In genomic region chr12:121345151-121345810, GRCh38 we compare ENCODE assay signal across 25 cellular contexts. TPM values are rescaled to one million over a fixed set of nuclear protein-coding genes. Genes with fewer than 3 reads are reported as not detected.
DNase-seq lines count a peak whose midpoint lies in the region; ATAC-seq and TF ChIP-seq lines count a peak whose summit lies in the region.
"Had no signal": no experiment of that assay in that cellular context is flagged by ENCODE, and none has a peak within 500 bp of the region (broad histone marks: within the 10 kb centered on the region; RNA-seq: fewer than 3 reads in every experiment).

No MANE protein-coding gene starts in this region.

- CTCF ChIA-PET in activated CD8-positive, alpha-beta T cell treated with anti-CD3 and anti-CD28 coated beads for 36 hours (lab: Charles Lee) = interaction anchor here (3.1 kb wide), 1 partner anchor 10 kb away, joined by 19 read pairs; no protein-coding TSS in a partner anchor
- CTCF ChIA-PET in activated CD8-positive, alpha-beta T cell treated with anti-CD3 and anti-CD28 coated beads, Interleukin-2, amount 10 ng/mL, durations not matched to agents 7 days and 5 days (lab: Charles Lee) = interaction anchor here (0.7 to 5.1 kb wide), 2 partner anchors 11 to 1587 kb away, joined by 3 to 31 read pairs; no protein-coding TSS in a partner anchor
- CTCF ChIA-PET in activated CD4-positive, alpha-beta memory T cell treated with anti-CD3 and anti-CD28 coated beads for 36 hours (lab: Charles Lee) = interaction anchor here (0.8 kb wide), 1 partner anchor 10 kb away, joined by 4 read pairs; no protein-coding TSS in a partner anchor
- CTCF ChIA-PET in CD4-positive, alpha-beta T cell (lab: Charles Lee) = no interaction called here

- H3K9me3 ChIP-seq in CD4-positive, alpha-beta T cell (ENCODE audit: control insufficient read depth, low read length) = no peaks in the 10 kb centered on the region
- H3K9me3 ChIP-seq: adrenal gland; BLaER1 treated with 17β-estradiol and CSF1 and Interleukin-3, amounts not matched to agents 10 nM and 100 nM; gastroesophageal sphincter; left ventricle myocardium inferior; neutrophil; right atrium auricular region; upper lobe of left lung had no signal

- H3K36me3 Mint-ChIP-seq in activated CD8-positive, alpha-beta T cell treated with anti-CD3 and anti-CD28 coated beads for 36 hours (ENCODE audit: low read depth) = peaks cover 30% of the 10 kb centered on the region
- H3K36me3 Mint-ChIP-seq in activated CD8-positive, alpha-beta T cell treated with anti-CD3 and anti-CD28 coated beads, Interleukin-2, amount 10 ng/mL, durations not matched to agents 7 days and 5 days (ENCODE audit: low read depth) = peaks cover 53% of the 10 kb centered on the region
- peaks cover 38% of the 10 kb centered on the region for H3K36me3 Mint-ChIP-seq in activated CD4-positive, alpha-beta memory T cell treated with anti-CD3 and anti-CD28 coated beads for 36 hours
- peaks cover 72% of the 10 kb centered on the region for H3K36me3 Mint-ChIP-seq in stimulated activated effector memory CD8-positive, alpha-beta T cell treated with anti-CD3 and anti-CD28 coated beads, Interleukin-12 subunit alpha, Interleukin-12 subunit beta, amount 100 ng/mL, for 72 hours
- H3K36me3 Mint-ChIP-seq in CD4-positive, alpha-beta T cell (ENCODE audit: low read depth) = peaks cover 77% of the 10 kb centered on the region

- intact Hi-C loops in activated CD8-positive, alpha-beta T cell treated with anti-CD3 and anti-CD28 coated beads for 36 hours (cut with micrococcal nuclease) = no loop called here
- intact Hi-C loops in activated CD4-positive, alpha-beta memory T cell treated with anti-CD3 and anti-CD28 coated beads for 36 hours (cut with micrococcal nuclease) = no loop called here
- intact Hi-C loops in CD4-positive, alpha-beta T cell (cut with DNase I, micrococcal nuclease) = no loop called here

- ATAC-seq in activated CD8-positive, alpha-beta T cell treated with anti-CD3 and anti-CD28 coated beads for 36 hours = no peak
- no peak for ATAC-seq in activated CD8-positive, alpha-beta T cell treated with anti-CD3 and anti-CD28 coated beads, Interleukin-2, amount 10 ng/mL, durations not matched to agents 7 days and 5 days
- ATAC-seq in stimulated activated effector memory CD8-positive, alpha-beta T cell treated with anti-CD3 and anti-CD28 coated beads, Interleukin-12 subunit alpha, Interleukin-12 subunit beta, amount 100 ng/mL, for 72 hours = no peak
- ATAC-seq in CD4-positive, alpha-beta T cell (ENCODE audit: poor library complexity) = no peak
- ATAC-seq in GM19351 (IDR thresholded peaks at IDR 0.05; ENCODE audit: unreplicated experiment) = no peak
- no peak for ATAC-seq in HG03571 (IDR thresholded peaks at IDR 0.05; ENCODE audit: unreplicated experiment)
- ATAC-seq: gastroesophageal sphincter; stimulated activated naive B cell treated with anti-CD40 and anti-IgM and Interleukin-4, amounts not matched to agents 10 μg/mL and 1 μg/mL and 100 μg/mL, for 72 hours had no signal

- peak overlapping the region; percentile 22 for H3K27ac Mint-ChIP-seq in activated CD8-positive, alpha-beta T cell treated with anti-CD3 and anti-CD28 coated beads for 36 hours
- H3K27ac Mint-ChIP-seq in activated CD8-positive, alpha-beta T cell treated with anti-CD3 and anti-CD28 coated beads, Interleukin-2, amount 10 ng/mL, durations not matched to agents 7 days and 5 days = no peak overlapping the region
- peak overlapping the region; percentile 20 for H3K27ac Mint-ChIP-seq in activated CD4-positive, alpha-beta memory T cell treated with anti-CD3 and anti-CD28 coated beads for 36 hours
- peak overlapping the region; percentile 19 for H3K27ac Mint-ChIP-seq in stimulated activated effector memory CD8-positive, alpha-beta T cell treated with anti-CD3 and anti-CD28 coated beads, Interleukin-12 subunit alpha, Interleukin-12 subunit beta, amount 100 ng/mL, for 72 hours
- no peak overlapping the region for H3K27ac Mint-ChIP-seq in CD4-positive, alpha-beta T cell
- H3K27ac Mint-ChIP-seq: IgD-negative memory B cell; stimulated activated naive B cell treated with anti-CD40 and anti-IgM and Interleukin-4, amounts not matched to agents 10 μg/mL and 1 μg/mL and 100 μg/mL, for 72 hours had no signal

- no peaks in the 10 kb centered on the region for H3K9me3 Mint-ChIP-seq in activated CD8-positive, alpha-beta T cell treated with anti-CD3 and anti-CD28 coated beads for 36 hours
- H3K9me3 Mint-ChIP-seq in activated CD8-positive, alpha-beta T cell treated with anti-CD3 and anti-CD28 coated beads, Interleukin-2, amount 10 ng/mL, durations not matched to agents 7 days and 5 days (ENCODE audit: insufficient read depth) = no peaks in the 10 kb centered on the region
- no peaks in the 10 kb centered on the region for H3K9me3 Mint-ChIP-seq in activated CD4-positive, alpha-beta memory T cell treated with anti-CD3 and anti-CD28 coated beads for 36 hours
- H3K9me3 Mint-ChIP-seq in stimulated activated effector memory CD8-positive, alpha-beta T cell treated with anti-CD3 and anti-CD28 coated beads, Interleukin-12 subunit alpha, Interleukin-12 subunit beta, amount 100 ng/mL, for 72 hours = no peaks in the 10 kb centered on the region
- no peaks in the 10 kb centered on the region for H3K9me3 Mint-ChIP-seq in CD4-positive, alpha-beta T cell
- H3K9me3 Mint-ChIP-seq: IgD-negative memory B cell; stimulated activated naive B cell treated with anti-CD40 and anti-IgM and Interleukin-4, amounts not matched to agents 10 μg/mL and 1 μg/mL and 100 μg/mL, for 72 hours had no signal

- H3K27me3 Mint-ChIP-seq in activated CD8-positive, alpha-beta T cell treated with anti-CD3 and anti-CD28 coated beads for 36 hours = no peaks in the 10 kb centered on the region
- H3K27me3 Mint-ChIP-seq in activated CD8-positive, alpha-beta T cell treated with anti-CD3 and anti-CD28 coated beads, Interleukin-2, amount 10 ng/mL, durations not matched to agents 7 days and 5 days (ENCODE audit: low read depth) = no peaks in the 10 kb centered on the region
- no peaks in the 10 kb centered on the region for H3K27me3 Mint-ChIP-seq in activated CD4-positive, alpha-beta memory T cell treated with anti-CD3 and anti-CD28 coated beads for 36 hours
- H3K27me3 Mint-ChIP-seq in CD4-positive, alpha-beta T cell = no peaks in the 10 kb centered on the region
- H3K27me3 Mint-ChIP-seq: IgD-negative memory B cell; stimulated activated naive B cell treated with anti-CD40 and anti-IgM and Interleukin-4, amounts not matched to agents 10 μg/mL and 1 μg/mL and 100 μg/mL, for 72 hours had no signal

- H3K27ac ChIP-seq in CD4-positive, alpha-beta T cell (ENCODE audit: low read depth, low read length) = no peak overlapping the region
- H3K27ac ChIP-seq: adrenal gland; BLaER1 treated with 17β-estradiol and CSF1 and Interleukin-3, amounts not matched to agents 10 nM and 100 nM; gastroesophageal sphincter; left ventricle myocardium inferior; neutrophil; right atrium auricular region; upper lobe of left lung had no signal

- POLR2A ChIA-PET in activated CD8-positive, alpha-beta T cell treated with anti-CD3 and anti-CD28 coated beads for 36 hours (lab: Charles Lee) = no interaction called here
- POLR2A ChIA-PET in activated CD8-positive, alpha-beta T cell treated with anti-CD3 and anti-CD28 coated beads, Interleukin-2, amount 10 ng/mL, durations not matched to agents 7 days and 5 days (lab: Charles Lee) = no interaction called here
- POLR2A ChIA-PET in activated CD4-positive, alpha-beta memory T cell treated with anti-CD3 and anti-CD28 coated beads for 36 hours (lab: Charles Lee) = no interaction called here
- POLR2A ChIA-PET in CD4-positive, alpha-beta T cell (lab: Charles Lee) = no interaction called here

- no peak for TF ChIP-seq CTCF in activated CD8-positive, alpha-beta T cell treated with anti-CD3 and anti-CD28 coated beads for 36 hours (IDR thresholded peaks at IDR 0.05)
- no peak for TF ChIP-seq CTCF in CD4-positive, alpha-beta T cell (IDR thresholded peaks at IDR 0.05)

- peaks cover 16% of the 10 kb centered on the region for H3K4me1 Mint-ChIP-seq in activated CD8-positive, alpha-beta T cell treated with anti-CD3 and anti-CD28 coated beads for 36 hours (ENCODE audit: low read depth)
- peaks cover 6% of the 10 kb centered on the region for H3K4me1 Mint-ChIP-seq in activated CD8-positive, alpha-beta T cell treated with anti-CD3 and anti-CD28 coated beads, Interleukin-2, amount 10 ng/mL, durations not matched to agents 7 days and 5 days (ENCODE audit: low read depth)
- H3K4me1 Mint-ChIP-seq in activated CD4-positive, alpha-beta memory T cell treated with anti-CD3 and anti-CD28 coated beads for 36 hours (ENCODE audit: low read depth) = peaks cover 19% of the 10 kb centered on the region
- H3K4me1 Mint-ChIP-seq in stimulated activated effector memory CD8-positive, alpha-beta T cell treated with anti-CD3 and anti-CD28 coated beads, Interleukin-12 subunit alpha, Interleukin-12 subunit beta, amount 100 ng/mL, for 72 hours = peaks cover 9% of the 10 kb centered on the region
- H3K4me1 Mint-ChIP-seq in CD4-positive, alpha-beta T cell (ENCODE audit: low read depth) = peaks cover 32% of the 10 kb centered on the region

- H3K4me3 Mint-ChIP-seq in activated CD8-positive, alpha-beta T cell treated with anti-CD3 and anti-CD28 coated beads for 36 hours = no peak overlapping the region
- H3K4me3 Mint-ChIP-seq in activated CD8-positive, alpha-beta T cell treated with anti-CD3 and anti-CD28 coated beads, Interleukin-2, amount 10 ng/mL, durations not matched to agents 7 days and 5 days = no peak overlapping the region
- H3K4me3 Mint-ChIP-seq in activated CD4-positive, alpha-beta memory T cell treated with anti-CD3 and anti-CD28 coated beads for 36 hours = no peak overlapping the region
- H3K4me3 Mint-ChIP-seq in stimulated activated effector memory CD8-positive, alpha-beta T cell treated with anti-CD3 and anti-CD28 coated beads, Interleukin-12 subunit alpha, Interleukin-12 subunit beta, amount 100 ng/mL, for 72 hours = no peak overlapping the region
- H3K4me3 Mint-ChIP-seq in CD4-positive, alpha-beta T cell = no peak overlapping the region
- H3K4me3 Mint-ChIP-seq: stimulated activated naive B cell treated with anti-CD40 and anti-IgM and Interleukin-4, amounts not matched to agents 10 μg/mL and 1 μg/mL and 100 μg/mL, for 72 hours had no signal

- DNase-seq in activated CD8-positive, alpha-beta T cell treated with anti-CD3 and anti-CD28 coated beads for 36 hours = no peak
- no peak for DNase-seq in activated CD8-positive, alpha-beta T cell treated with anti-CD3 and anti-CD28 coated beads, Interleukin-2, amount 10 ng/mL, durations not matched to agents 7 days and 5 days
- no peak for DNase-seq in activated CD4-positive, alpha-beta memory T cell treated with anti-CD3 and anti-CD28 coated beads for 36 hours
- DNase-seq in foreskin melanocyte = peak; percentile 84
- no peak for DNase-seq in stimulated activated effector memory CD8-positive, alpha-beta T cell treated with anti-CD3 and anti-CD28 coated beads, Interleukin-12 subunit alpha, Interleukin-12 subunit beta, amount 100 ng/mL, for 72 hours (ENCODE audit: low spot score in 2 of 2)
- DNase-seq in CD4-positive, alpha-beta T cell = no peak
- DNase-seq: adrenal gland; erythroblast; HCEC 1CT; left ventricle myocardium inferior; MM.1S; NCI-H2227 treated with DMSO at 0.1 percent for 48 hours; NCI-H82; OCI-M1; SHP77 treated with DMSO at 0.1 percent for 48 hours; stimulated activated naive B cell treated with anti-CD40 and anti-IgM and Interleukin-4, amounts not matched to agents 10 μg/mL and 1 μg/mL and 100 μg/mL, for 72 hours; T-helper 1 cell; upper lobe of left lung had no signal

- H3K27me3 ChIP-seq in CD4-positive, alpha-beta T cell (ENCODE audit: control insufficient read depth, insufficient read depth, low read length) = no peaks in the 10 kb centered on the region
- H3K27me3 ChIP-seq: adrenal gland; BLaER1 treated with 17β-estradiol and CSF1 and Interleukin-3, amounts not matched to agents 10 nM and 100 nM; gastroesophageal sphincter; neutrophil; right atrium auricular region; upper lobe of left lung had no signal

RNA-seq across cellular contexts. Expression of gene ANAPC5, which starts 6.9 kb away (rescaled TPM):
- total RNA-seq in activated CD8-positive, alpha-beta T cell treated with anti-CD3 and anti-CD28 coated beads for 36 hours = 100 to 1,000 TPM; 122 TPM
- 100 to 1,000 TPM; 135 to 147 TPM for total RNA-seq in activated CD8-positive, alpha-beta T cell treated with anti-CD3 and anti-CD28 coated beads, Interleukin-2, amount 10 ng/mL, durations not matched to agents 7 days and 5 days
- total RNA-seq in activated CD4-positive, alpha-beta memory T cell treated with anti-CD3 and anti-CD28 coated beads for 36 hours = 100 to 1,000 TPM; 112 to 120 TPM
- total RNA-seq in CD4-positive, alpha-beta T cell = 10 to 100 TPM; 88.2 to 96.2 TPM

RNA-seq across cellular contexts. Expression of gene CAMKK2, which starts 48.8 kb away (rescaled TPM):
- 10 to 100 TPM; 25.2 to 28.0 TPM for total RNA-seq in activated CD8-positive, alpha-beta T cell treated with anti-CD3 and anti-CD28 coated beads for 36 hours
- total RNA-seq in activated CD8-positive, alpha-beta T cell treated with anti-CD3 and anti-CD28 coated beads, Interleukin-2, amount 10 ng/mL, durations not matched to agents 7 days and 5 days = 10 to 100 TPM; 32.2 to 32.7 TPM
- total RNA-seq in activated CD4-positive, alpha-beta memory T cell treated with anti-CD3 and anti-CD28 coated beads for 36 hours = 10 to 100 TPM; 22.0 to 22.4 TPM
- 1 to 10 TPM; 6.7 to 6.8 TPM for total RNA-seq in CD4-positive, alpha-beta T cell

RNA-seq across cellular contexts. Expression of gene RNF34, which starts 54.6 kb away (rescaled TPM):
- 10 to 100 TPM; 44.1 to 44.9 TPM for total RNA-seq in activated CD8-positive, alpha-beta T cell treated with anti-CD3 and anti-CD28 coated beads for 36 hours
- total RNA-seq in activated CD8-positive, alpha-beta T cell treated with anti-CD3 and anti-CD28 coated beads, Interleukin-2, amount 10 ng/mL, durations not matched to agents 7 days and 5 days = 10 to 100 TPM; 74.9 to 85.0 TPM
- total RNA-seq in activated CD4-positive, alpha-beta memory T cell treated with anti-CD3 and anti-CD28 coated beads for 36 hours = 10 to 100 TPM; 70.4 to 72.5 TPM
- total RNA-seq in CD4-positive, alpha-beta T cell = 10 to 100 TPM; 60.6 to 63.1 TPM

Comparison
In these comparisons a context has a peak if more than half of its experiments do, and no peak if none do; other contexts are left out.
1. H3K27ac Mint-ChIP-seq: peak in activated CD8-positive, alpha-beta T cell treated with anti-CD3 and anti-CD28 coated beads for 36 hours (single experiment), activated CD4-positive, alpha-beta memory T cell treated with anti-CD3 and anti-CD28 coated beads for 36 hours (single experiment) and stimulated activated effector memory CD8-positive, alpha-beta T cell treated with anti-CD3 and anti-CD28 coated beads, Interleukin-12 subunit alpha, Interleukin-12 subunit beta, amount 100 ng/mL, for 72 hours (single experiment); none in activated CD8-positive, alpha-beta T cell treated with anti-CD3 and anti-CD28 coated beads, Interleukin-2, amount 10 ng/mL, durations not matched to agents 7 days and 5 days (single experiment) and CD4-positive, alpha-beta T cell (single experiment).